ENCODE assay signal across 8 cellular contexts in genomic region chr17:40551091-40551873, GRCh38. TPM values are rescaled to one million over a fixed set of nuclear protein-coding genes. Genes with fewer than 3 reads are reported as not detected.
A peak's percentile ranks its signal among the peaks of the same experiment; 100 is the strongest.
DNase-seq lines count a peak whose midpoint lies in the region; ATAC-seq and TF ChIP-seq lines count a peak whose summit lies in the region.

No MANE protein-coding gene starts in this region.

- CTCF ChIA-PET in activated CD4-positive, alpha-beta memory T cell treated with anti-CD3 and anti-CD28 coated beads for 36 hours (lab: Charles Lee), result interaction anchor here (0.9 to 18.5 kb wide), 7 partner anchors 8 to 144 kb away, joined by 3 to 392 read pairs (median 4); partner anchors contain the start of gene IGFBP4

- no peaks in the 10 kb centered on the region for H3K9me3 Mint-ChIP-seq in activated CD4-positive, alpha-beta memory T cell treated with anti-CD3 and anti-CD28 coated beads for 36 hours

- H3K27ac ChIP-seq in skin epidermis, result peak overlapping the region in 20 of 21 experiments; percentile 65 to 94 (median 87)

- no peak overlapping the region for H3K4me3 Mint-ChIP-seq in activated CD4-positive, alpha-beta memory T cell treated with anti-CD3 and anti-CD28 coated beads for 36 hours

- intact Hi-C loops in activated CD4-positive, alpha-beta memory T cell treated with anti-CD3 and anti-CD28 coated beads for 36 hours (cut with micrococcal nuclease), result no loop called here

- POLR2A ChIA-PET in activated CD4-positive, alpha-beta memory T cell treated with anti-CD3 and anti-CD28 coated beads for 36 hours (lab: Charles Lee), result interaction anchor here (0.5 to 4.0 kb wide), 6 partner anchors 10 to 189 kb away, joined by 3 to 25 read pairs (median 4); no protein-coding TSS in a partner anchor

- H3K27me3 Mint-ChIP-seq in activated CD4-positive, alpha-beta memory T cell treated with anti-CD3 and anti-CD28 coated beads for 36 hours, result no peaks in the 10 kb centered on the region

- no peak for ATAC-seq in HG03565 (IDR thresholded peaks at IDR 0.05; ENCODE audit: unreplicated experiment)
- no peak for ATAC-seq in GM21390 (IDR thresholded peaks at IDR 0.05; ENCODE audit: unreplicated experiment)
- ATAC-seq in GM18502 (IDR thresholded peaks at IDR 0.05; ENCODE audit: poor library complexity, unreplicated experiment), result no peak
- ATAC-seq in GM19467 (IDR thresholded peaks at IDR 0.05; ENCODE audit: unreplicated experiment), result no peak

- peaks cover 92% of the 10 kb centered on the region for H3K4me1 Mint-ChIP-seq in activated CD4-positive, alpha-beta memory T cell treated with anti-CD3 and anti-CD28 coated beads for 36 hours (ENCODE audit: low read depth)

- H3K27ac Mint-ChIP-seq in activated CD4-positive, alpha-beta memory T cell treated with anti-CD3 and anti-CD28 coated beads for 36 hours, result peak overlapping the region; percentile 53

- no peak for TF ChIP-seq CTCF in GM13976 (IDR thresholded peaks at IDR 0.05; ENCODE audit: borderline replicate concordance, control extremely low read depth, extremely low read depth, insufficient read depth, missing control alignments)

- in situ Hi-C loops in GM13976 (cut with MboI; ENCODE audit: low sequenced_read_pairs, unreplicated experiment), result no loop called here

- DNase-seq in GM13976 (ENCODE audit: low spot score), result peak; percentile 16
- peak; percentile 12 for DNase-seq in activated CD4-positive, alpha-beta memory T cell treated with anti-CD3 and anti-CD28 coated beads for 36 hours
- peak; percentile 63 for DNase-seq in glomerular visceral epithelial cell (ENCODE audit: extremely low spot score)

- no peak overlapping the region for H3K4me3 ChIP-seq in skin epidermis

- H3K36me3 Mint-ChIP-seq in activated CD4-positive, alpha-beta memory T cell treated with anti-CD3 and anti-CD28 coated beads for 36 hours, result peaks cover 44% of the 10 kb centered on the region

RNA-seq across cellular contexts. Expression of gene CCR7, which starts 14.0 kb away (rescaled TPM):
- 100 to 1,000 TPM; 137 to 145 TPM for total RNA-seq in activated CD4-positive, alpha-beta memory T cell treated with anti-CD3 and anti-CD28 coated beads for 36 hours

RNA-seq across cellular contexts. Expression of gene TNS4, which starts 49.9 kb away (rescaled TPM):
- 10 to 100 TPM; 14.5 to 15.2 TPM for total RNA-seq in activated CD4-positive, alpha-beta memory T cell treated with anti-CD3 and anti-CD28 coated beads for 36 hours

Comparison
In these comparisons a context has a peak if more than half of its experiments do, and no peak if none do; other contexts are left out.
1. DNase-seq: peak in every context shown above with its lines; median percentile 63 in glomerular visceral epithelial cell; 16 in GM13976; 12 in activated CD4-positive, alpha-beta memory T cell treated with anti-CD3 and anti-CD28 coated beads for 36 hours.